1 cellular context compared by ENCODE assay signal in the genomic region with DNA sequence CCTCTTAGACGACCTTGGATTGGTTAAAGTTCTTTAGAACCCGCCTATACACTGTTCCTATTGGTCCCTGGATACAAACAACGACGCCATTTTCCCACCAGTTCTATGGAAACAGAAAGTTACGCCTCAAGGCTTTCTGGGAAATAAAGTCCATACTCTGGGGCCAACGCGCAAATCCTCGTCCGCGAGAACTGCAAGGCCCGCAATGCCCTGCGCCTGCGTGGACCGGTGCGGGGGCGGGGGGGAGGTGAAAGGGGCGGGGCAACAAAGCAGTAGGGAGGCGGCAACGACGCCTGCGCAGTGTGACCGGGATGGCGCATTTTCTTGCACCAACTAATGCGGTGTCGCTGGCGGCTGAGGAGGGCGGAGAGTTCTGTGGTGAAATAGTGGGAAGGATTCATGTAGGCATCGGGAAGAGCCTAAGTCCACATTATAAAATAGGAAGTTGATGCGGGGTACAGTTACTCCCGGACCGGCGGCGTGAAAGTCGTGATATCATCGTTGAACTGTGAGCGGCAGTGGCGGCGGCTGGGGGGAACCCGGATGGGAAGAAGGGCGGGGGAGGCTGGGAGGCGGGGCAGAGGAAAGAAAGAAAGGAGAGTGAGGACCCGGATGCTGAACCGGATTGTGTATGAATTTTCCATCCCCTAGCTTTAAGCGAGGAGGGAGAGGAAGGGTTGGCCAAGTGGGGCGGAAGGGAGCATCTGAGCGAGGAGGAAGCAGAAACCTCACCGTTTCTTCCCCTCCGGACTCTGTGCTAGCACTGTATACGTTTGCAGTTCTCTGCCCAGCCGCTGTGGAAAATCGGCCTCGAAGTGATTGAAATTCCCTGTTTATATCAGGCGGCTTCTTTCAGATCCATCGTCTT.
A peak's percentile ranks its signal among the peaks of the same experiment; 100 is the strongest.
TF ChIP-seq lines count a peak whose summit lies in the region.

A gene (plus strand): TSS at position 300 of the 868 bp plus-strand sequence. CDS start 6,695 bp downstream, outside the sequence.

TF ChIP-seq in HepG2, 621 proteins besides CTCF, POLR2A, EP300 and RAD21 (continued from another document and continues in another):
- TF ChIP-seq, protein P1, sequence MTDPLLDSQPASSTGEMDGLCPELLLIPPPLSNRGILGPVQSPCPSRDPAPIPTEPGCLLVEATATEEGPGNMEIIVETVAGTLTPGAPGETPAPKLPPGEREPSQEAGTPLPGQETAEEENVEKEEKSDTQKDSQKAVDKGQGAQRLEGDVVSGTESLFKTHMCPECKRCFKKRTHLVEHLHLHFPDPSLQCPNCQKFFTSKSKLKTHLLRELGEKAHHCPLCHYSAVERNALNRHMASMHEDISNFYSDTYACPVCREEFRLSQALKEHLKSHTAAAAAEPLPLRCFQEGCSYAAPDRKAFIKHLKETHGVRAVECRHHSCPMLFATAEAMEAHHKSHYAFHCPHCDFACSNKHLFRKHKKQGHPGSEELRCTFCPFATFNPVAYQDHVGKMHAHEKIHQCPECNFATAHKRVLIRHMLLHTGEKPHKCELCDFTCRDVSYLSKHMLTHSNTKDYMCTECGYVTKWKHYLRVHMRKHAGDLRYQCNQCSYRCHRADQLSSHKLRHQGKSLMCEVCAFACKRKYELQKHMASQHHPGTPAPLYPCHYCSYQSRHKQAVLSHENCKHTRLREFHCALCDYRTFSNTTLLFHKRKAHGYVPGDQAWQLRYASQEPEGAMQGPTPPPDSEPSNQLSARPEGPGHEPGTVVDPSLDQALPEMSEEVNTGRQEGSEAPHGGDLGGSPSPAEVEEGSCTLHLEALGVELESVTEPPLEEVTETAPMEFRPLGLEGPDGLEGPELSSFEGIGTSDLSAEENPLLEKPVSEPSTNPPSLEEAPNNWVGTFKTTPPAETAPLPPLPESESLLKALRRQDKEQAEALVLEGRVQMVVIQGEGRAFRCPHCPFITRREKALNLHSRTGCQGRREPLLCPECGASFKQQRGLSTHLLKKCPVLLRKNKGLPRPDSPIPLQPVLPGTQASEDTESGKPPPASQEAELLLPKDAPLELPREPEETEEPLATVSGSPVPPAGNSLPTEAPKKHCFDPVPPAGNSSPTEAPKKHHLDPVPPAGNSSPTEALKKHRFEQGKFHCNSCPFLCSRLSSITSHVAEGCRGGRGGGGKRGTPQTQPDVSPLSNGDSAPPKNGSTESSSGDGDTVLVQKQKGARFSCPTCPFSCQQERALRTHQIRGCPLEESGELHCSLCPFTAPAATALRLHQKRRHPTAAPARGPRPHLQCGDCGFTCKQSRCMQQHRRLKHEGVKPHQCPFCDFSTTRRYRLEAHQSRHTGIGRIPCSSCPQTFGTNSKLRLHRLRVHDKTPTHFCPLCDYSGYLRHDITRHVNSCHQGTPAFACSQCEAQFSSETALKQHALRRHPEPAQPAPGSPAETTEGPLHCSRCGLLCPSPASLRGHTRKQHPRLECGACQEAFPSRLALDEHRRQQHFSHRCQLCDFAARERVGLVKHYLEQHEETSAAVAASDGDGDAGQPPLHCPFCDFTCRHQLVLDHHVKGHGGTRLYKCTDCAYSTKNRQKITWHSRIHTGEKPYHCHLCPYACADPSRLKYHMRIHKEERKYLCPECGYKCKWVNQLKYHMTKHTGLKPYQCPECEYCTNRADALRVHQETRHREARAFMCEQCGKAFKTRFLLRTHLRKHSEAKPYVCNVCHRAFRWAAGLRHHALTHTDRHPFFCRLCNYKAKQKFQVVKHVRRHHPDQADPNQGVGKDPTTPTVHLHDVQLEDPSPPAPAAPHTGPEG (CRISPR knock-in tag; IDR thresholded peaks at IDR 0.05) = 0 out of 2 replicates have a peak, but pooled peaks have one; percentile 25
- TF ChIP-seq HNF4A (CRISPR knock-in tag; IDR thresholded peaks at IDR 0.05) = no peak
- no peak for TF ChIP-seq MEIS2 (CRISPR knock-in tag; IDR thresholded peaks at IDR 0.05)
- TF ChIP-seq, protein P2, sequence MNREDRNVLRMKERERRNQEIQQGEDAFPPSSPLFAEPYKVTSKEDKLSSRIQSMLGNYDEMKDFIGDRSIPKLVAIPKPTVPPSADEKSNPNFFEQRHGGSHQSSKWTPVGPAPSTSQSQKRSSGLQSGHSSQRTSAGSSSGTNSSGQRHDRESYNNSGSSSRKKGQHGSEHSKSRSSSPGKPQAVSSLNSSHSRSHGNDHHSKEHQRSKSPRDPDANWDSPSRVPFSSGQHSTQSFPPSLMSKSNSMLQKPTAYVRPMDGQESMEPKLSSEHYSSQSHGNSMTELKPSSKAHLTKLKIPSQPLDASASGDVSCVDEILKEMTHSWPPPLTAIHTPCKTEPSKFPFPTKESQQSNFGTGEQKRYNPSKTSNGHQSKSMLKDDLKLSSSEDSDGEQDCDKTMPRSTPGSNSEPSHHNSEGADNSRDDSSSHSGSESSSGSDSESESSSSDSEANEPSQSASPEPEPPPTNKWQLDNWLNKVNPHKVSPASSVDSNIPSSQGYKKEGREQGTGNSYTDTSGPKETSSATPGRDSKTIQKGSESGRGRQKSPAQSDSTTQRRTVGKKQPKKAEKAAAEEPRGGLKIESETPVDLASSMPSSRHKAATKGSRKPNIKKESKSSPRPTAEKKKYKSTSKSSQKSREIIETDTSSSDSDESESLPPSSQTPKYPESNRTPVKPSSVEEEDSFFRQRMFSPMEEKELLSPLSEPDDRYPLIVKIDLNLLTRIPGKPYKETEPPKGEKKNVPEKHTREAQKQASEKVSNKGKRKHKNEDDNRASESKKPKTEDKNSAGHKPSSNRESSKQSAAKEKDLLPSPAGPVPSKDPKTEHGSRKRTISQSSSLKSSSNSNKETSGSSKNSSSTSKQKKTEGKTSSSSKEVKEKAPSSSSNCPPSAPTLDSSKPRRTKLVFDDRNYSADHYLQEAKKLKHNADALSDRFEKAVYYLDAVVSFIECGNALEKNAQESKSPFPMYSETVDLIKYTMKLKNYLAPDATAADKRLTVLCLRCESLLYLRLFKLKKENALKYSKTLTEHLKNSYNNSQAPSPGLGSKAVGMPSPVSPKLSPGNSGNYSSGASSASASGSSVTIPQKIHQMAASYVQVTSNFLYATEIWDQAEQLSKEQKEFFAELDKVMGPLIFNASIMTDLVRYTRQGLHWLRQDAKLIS (CRISPR knock-in tag; IDR thresholded peaks at IDR 0.05) = peak; percentile 31; the same call in 1 of the 2 replicates
- TF ChIP-seq, protein P3, sequence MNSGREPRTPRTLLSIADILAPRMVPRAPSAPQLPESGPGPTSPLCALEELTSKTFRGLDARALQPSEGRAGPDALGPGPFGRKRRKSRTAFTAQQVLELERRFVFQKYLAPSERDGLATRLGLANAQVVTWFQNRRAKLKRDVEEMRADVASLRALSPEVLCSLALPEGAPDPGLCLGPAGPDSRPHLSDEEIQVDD (CRISPR knock-in tag; IDR thresholded peaks at IDR 0.05; ENCODE audit: borderline replicate concordance) = no peak
- peak; percentile 42 for TF ChIP-seq GATAD2A (CRISPR knock-in tag; IDR thresholded peaks at IDR 0.05)
- no peak for TF ChIP-seq PPARG (CRISPR knock-in tag; conservative IDR thresholded peaks at IDR 0.05)
- TF ChIP-seq GZF1 (CRISPR knock-in tag; IDR thresholded peaks at IDR 0.05) = no peak
- no peak for TF ChIP-seq ZNF350 (CRISPR knock-in tag; IDR thresholded peaks at IDR 0.05; ENCODE audit: borderline replicate concordance, low read depth)
- TF ChIP-seq, protein P4, sequence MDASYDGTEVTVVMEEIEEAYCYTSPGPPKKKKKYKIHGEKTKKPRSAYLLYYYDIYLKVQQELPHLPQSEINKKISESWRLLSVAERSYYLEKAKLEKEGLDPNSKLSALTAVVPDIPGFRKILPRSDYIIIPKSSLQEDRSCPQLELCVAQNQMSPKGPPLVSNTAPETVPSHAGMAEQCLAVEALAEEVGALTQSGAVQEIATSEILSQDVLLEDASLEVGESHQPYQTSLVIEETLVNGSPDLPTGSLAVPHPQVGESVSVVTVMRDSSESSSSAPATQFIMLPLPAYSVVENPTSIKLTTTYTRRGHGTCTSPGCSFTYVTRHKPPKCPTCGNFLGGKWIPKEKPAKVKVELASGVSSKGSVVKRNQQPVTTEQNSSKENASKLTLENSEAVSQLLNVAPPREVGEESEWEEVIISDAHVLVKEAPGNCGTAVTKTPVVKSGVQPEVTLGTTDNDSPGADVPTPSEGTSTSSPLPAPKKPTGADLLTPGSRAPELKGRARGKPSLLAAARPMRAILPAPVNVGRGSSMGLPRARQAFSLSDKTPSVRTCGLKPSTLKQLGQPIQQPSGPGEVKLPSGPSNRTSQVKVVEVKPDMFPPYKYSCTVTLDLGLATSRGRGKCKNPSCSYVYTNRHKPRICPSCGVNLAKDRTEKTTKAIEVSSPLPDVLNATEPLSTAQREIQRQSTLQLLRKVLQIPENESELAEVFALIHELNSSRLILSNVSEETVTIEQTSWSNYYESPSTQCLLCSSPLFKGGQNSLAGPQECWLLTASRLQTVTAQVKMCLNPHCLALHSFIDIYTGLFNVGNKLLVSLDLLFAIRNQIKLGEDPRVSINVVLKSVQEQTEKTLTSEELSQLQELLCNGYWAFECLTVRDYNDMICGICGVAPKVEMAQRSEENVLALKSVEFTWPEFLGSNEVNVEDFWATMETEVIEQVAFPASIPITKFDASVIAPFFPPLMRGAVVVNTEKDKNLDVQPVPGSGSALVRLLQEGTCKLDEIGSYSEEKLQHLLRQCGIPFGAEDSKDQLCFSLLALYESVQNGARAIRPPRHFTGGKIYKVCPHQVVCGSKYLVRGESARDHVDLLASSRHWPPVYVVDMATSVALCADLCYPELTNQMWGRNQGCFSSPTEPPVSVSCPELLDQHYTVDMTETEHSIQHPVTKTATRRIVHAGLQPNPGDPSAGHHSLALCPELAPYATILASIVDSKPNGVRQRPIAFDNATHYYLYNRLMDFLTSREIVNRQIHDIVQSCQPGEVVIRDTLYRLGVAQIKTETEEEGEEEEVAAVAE (CRISPR knock-in tag; IDR thresholded peaks at IDR 0.05; ENCODE audit: borderline replicate concordance) = no peak; the same call in 1 of the 2 replicates
- no peak for TF ChIP-seq FIP1L1 (IDR thresholded peaks at IDR 0.05; ENCODE audit: borderline replicate concordance, insufficient read depth, low read depth, low read length)
- TF ChIP-seq SMC3 (IDR thresholded peaks at IDR 0.05; ENCODE audit: low read length) = no peak; the same call in 1 of the 2 replicates
- no peak for TF ChIP-seq PAF1 (CRISPR knock-in tag; IDR thresholded peaks at IDR 0.05)
- TF ChIP-seq KLF11 (CRISPR knock-in tag; IDR thresholded peaks at IDR 0.05) = no peak
- TF ChIP-seq KAT8 (CRISPR knock-in tag; IDR thresholded peaks at IDR 0.05) = peak; percentile 69
- 0 out of 2 replicates have a peak, but pooled peaks have one; percentile 44 for TF ChIP-seq TOE1 (CRISPR knock-in tag; IDR thresholded peaks at IDR 0.05)
- peak; percentile 91 for TF ChIP-seq THAP11 (CRISPR knock-in tag; IDR thresholded peaks at IDR 0.05)
- peak; percentile 68; the same call in 1 of the 2 replicates for TF ChIP-seq GATAD1 (CRISPR knock-in tag; IDR thresholded peaks at IDR 0.05)
- TF ChIP-seq, protein P5, sequence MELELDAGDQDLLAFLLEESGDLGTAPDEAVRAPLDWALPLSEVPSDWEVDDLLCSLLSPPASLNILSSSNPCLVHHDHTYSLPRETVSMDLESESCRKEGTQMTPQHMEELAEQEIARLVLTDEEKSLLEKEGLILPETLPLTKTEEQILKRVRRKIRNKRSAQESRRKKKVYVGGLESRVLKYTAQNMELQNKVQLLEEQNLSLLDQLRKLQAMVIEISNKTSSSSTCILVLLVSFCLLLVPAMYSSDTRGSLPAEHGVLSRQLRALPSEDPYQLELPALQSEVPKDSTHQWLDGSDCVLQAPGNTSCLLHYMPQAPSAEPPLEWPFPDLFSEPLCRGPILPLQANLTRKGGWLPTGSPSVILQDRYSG (CRISPR knock-in tag; IDR thresholded peaks at IDR 0.05) = no peak
- TF ChIP-seq, protein P6, sequence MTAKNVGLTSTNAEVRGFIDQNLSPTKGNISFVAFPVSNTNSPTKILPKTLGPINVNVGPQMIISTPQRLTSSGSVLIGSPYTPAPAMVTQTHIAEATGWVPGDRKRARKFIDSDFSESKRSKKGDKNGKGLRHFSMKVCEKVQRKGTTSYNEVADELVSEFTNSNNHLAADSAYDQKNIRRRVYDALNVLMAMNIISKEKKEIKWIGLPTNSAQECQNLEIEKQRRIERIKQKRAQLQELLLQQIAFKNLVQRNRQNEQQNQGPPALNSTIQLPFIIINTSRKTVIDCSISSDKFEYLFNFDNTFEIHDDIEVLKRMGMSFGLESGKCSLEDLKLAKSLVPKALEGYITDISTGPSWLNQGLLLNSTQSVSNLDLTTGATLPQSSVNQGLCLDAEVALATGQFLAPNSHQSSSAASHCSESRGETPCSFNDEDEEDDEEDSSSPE (CRISPR knock-in tag; IDR thresholded peaks at IDR 0.05) = peak; percentile 28; the same call in 1 of the 2 replicates
- no peak for TF ChIP-seq MTA3 (CRISPR knock-in tag; IDR thresholded peaks at IDR 0.05)
- 0 out of 2 replicates have a peak, but pooled peaks have one; percentile 25 for TF ChIP-seq NCOA1 (CRISPR knock-in tag; IDR thresholded peaks at IDR 0.05)
- TF ChIP-seq ZNF510 (CRISPR knock-in tag; IDR thresholded peaks at IDR 0.05; ENCODE audit: low read depth) = peak; percentile 38; the same call in 1 of the 2 replicates
- no peak for TF ChIP-seq NFATC3 (CRISPR knock-in tag; IDR thresholded peaks at IDR 0.05)
- TF ChIP-seq, protein P7, sequence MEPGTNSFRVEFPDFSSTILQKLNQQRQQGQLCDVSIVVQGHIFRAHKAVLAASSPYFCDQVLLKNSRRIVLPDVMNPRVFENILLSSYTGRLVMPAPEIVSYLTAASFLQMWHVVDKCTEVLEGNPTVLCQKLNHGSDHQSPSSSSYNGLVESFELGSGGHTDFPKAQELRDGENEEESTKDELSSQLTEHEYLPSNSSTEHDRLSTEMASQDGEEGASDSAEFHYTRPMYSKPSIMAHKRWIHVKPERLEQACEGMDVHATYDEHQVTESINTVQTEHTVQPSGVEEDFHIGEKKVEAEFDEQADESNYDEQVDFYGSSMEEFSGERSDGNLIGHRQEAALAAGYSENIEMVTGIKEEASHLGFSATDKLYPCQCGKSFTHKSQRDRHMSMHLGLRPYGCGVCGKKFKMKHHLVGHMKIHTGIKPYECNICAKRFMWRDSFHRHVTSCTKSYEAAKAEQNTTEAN (CRISPR knock-in tag; conservative IDR thresholded peaks at IDR 0.05) = no peak
- TF ChIP-seq, protein P8, sequence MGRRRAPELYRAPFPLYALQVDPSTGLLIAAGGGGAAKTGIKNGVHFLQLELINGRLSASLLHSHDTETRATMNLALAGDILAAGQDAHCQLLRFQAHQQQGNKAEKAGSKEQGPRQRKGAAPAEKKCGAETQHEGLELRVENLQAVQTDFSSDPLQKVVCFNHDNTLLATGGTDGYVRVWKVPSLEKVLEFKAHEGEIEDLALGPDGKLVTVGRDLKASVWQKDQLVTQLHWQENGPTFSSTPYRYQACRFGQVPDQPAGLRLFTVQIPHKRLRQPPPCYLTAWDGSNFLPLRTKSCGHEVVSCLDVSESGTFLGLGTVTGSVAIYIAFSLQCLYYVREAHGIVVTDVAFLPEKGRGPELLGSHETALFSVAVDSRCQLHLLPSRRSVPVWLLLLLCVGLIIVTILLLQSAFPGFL (CRISPR knock-in tag; IDR thresholded peaks at IDR 0.05) = no peak; the same call in 1 of the 2 replicates
- TF ChIP-seq TCF7 (IDR thresholded peaks at IDR 0.05; ENCODE audit: low read depth) = no peak
- TF ChIP-seq MYC (CRISPR knock-in tag; IDR thresholded peaks at IDR 0.05; ENCODE audit: borderline replicate concordance) = peak; percentile 33; the same call in 1 of the 2 replicates
- TF ChIP-seq ZNF446 (CRISPR knock-in tag; IDR thresholded peaks at IDR 0.05) = peak; percentile 77; the same call in 1 of the 2 replicates
- no peak for TF ChIP-seq ZNF879 (CRISPR knock-in tag; IDR thresholded peaks at IDR 0.05)
- no peak for TF ChIP-seq ZNF451 (CRISPR knock-in tag; IDR thresholded peaks at IDR 0.05)
- 0 out of 2 replicates have a peak, but pooled peaks have one; percentile 26 for TF ChIP-seq ZNF614 (CRISPR knock-in tag; IDR thresholded peaks at IDR 0.05; ENCODE audit: borderline replicate concordance)
- no peak for TF ChIP-seq SP140L (CRISPR knock-in tag; IDR thresholded peaks at IDR 0.05; ENCODE audit: borderline replicate concordance)
- no peak for TF ChIP-seq ZNF251 (CRISPR knock-in tag; IDR thresholded peaks at IDR 0.05)
- TF ChIP-seq ZNF607 (CRISPR knock-in tag; IDR thresholded peaks at IDR 0.05; ENCODE audit: borderline replicate concordance) = peak; percentile 65; the same call in 1 of the 2 replicates
- TF ChIP-seq HDAC2 (CRISPR knock-in tag; IDR thresholded peaks at IDR 0.05) = peak; percentile 37; the same call in 1 of the 2 replicates
- no peak for TF ChIP-seq RELA (CRISPR knock-in tag; IDR thresholded peaks at IDR 0.05)
- TF ChIP-seq NR1H2 (CRISPR knock-in tag; IDR thresholded peaks at IDR 0.05; ENCODE audit: borderline replicate concordance, low read depth) = no peak
